In genomic region chr2:18522484-18523146, GRCh38 we compare ENCODE assay signal across 1 cellular context.
TF ChIP-seq lines count a peak whose summit lies in the region.

No MANE protein-coding gene starts in this region.

TF ChIP-seq in SK-N-SH, 30 proteins besides CTCF, POLR2A, EP300 and RAD21 (continued from another document):
- TF ChIP-seq PBX3 (IDR thresholded peaks at IDR 0.05) (no peak), USF1 (IDR thresholded peaks at IDR 0.05; ENCODE audit: borderline replicate concordance, low read depth) (no peak), FOSL2 (IDR thresholded peaks at IDR 0.05; ENCODE audit: borderline replicate concordance, low read depth) (peak; percentile 20; the same call in 1 of the 2 replicates), RXRA (IDR thresholded peaks at IDR 0.05; ENCODE audit: borderline replicate concordance, low read depth) (no peak), JUND (IDR thresholded peaks at IDR 0.05) (no peak), GABPA (IDR thresholded peaks at IDR 0.05; ENCODE audit: low read depth) (no peak), POLR2AphosphoS5 (IDR thresholded peaks at IDR 0.05; ENCODE audit: low read depth, low read length) (no peak), FOXJ3 (CRISPR knock-in tag; IDR thresholded peaks at IDR 0.05) (no peak), SIN3A (IDR thresholded peaks at IDR 0.05; ENCODE audit: borderline replicate concordance, low read depth, low read length) (no peak), NRF1 (IDR thresholded peaks at IDR 0.05; ENCODE audit: low read depth, low read length) (no peak)
TF ChIP-seq in SK-N-SH: peak in this region for 2.
